In genomic region chr6:6565488-6565887, GRCh38 we compare ENCODE assay signal across 20 cellular contexts. TPM values are rescaled to one million over a fixed set of nuclear protein-coding genes. Genes with fewer than 3 reads are reported as not detected.
DNase-seq lines count a peak whose midpoint lies in the region; ATAC-seq, FAIRE-seq and TF ChIP-seq lines count a peak whose summit lies in the region.
"Had no signal": no experiment of that assay in that cellular context is flagged by ENCODE, and none has a peak within 500 bp of the region (broad histone marks: within the 10 kb centered on the region; RNA-seq: fewer than 3 reads in every experiment).

No MANE protein-coding gene starts in this region.

- no peaks in the 10 kb centered on the region for H3K9me3 ChIP-seq in pancreas
- H3K9me3 ChIP-seq: Caco-2, HAP-1 had no signal

- intact Hi-C loops in pancreas (cut with DNase I) = no loop called here

- no peak for FAIRE-seq in pancreas (lab: Jason Lieb, UNC)
- FAIRE-seq: G401.6, GM12891, H1 had no signal

- no peaks in the 10 kb centered on the region for H3K36me3 ChIP-seq in pancreas
- H3K36me3 ChIP-seq: BLaER1, HAP-1 had no signal

- TF ChIP-seq CTCF in pancreas (IDR thresholded peaks at IDR 0.05) = no peak

- WGBS in pancreas, 2 donors = 33 to 42% methylated on average over 3 of the region's 3 CpGs

- peaks cover 9 to 22% (median 11%) of the 10 kb centered on the region in 3 donors for H3K4me1 ChIP-seq in pancreas
- H3K4me1 ChIP-seq: BLaER1, Caco-2, HAP-1 had no signal

- no peaks in the 10 kb centered on the region for H3K27me3 ChIP-seq in pancreas
- H3K27me3 ChIP-seq: BLaER1 had no signal

- H3K4me3 ChIP-seq in pancreas = no peak overlapping the region
- H3K4me3 ChIP-seq: BLaER1, HAP-1 had no signal

- ATAC-seq in pancreas (peak; percentile 8 to 46 (median 42)), GM21390 (IDR thresholded peaks at IDR 0.05; ENCODE audit: unreplicated experiment) (no peak)

- DNase-seq in DMS 273 (lab: John Stamatoyannopoulos, UW; ENCODE audit: unreplicated experiment) (peak; percentile 69), DMS 273 treated with DMSO at 0.1 percent for 48 hours (lab: John Stamatoyannopoulos, UW) (no peak), NCI-H2029 (lab: John Stamatoyannopoulos, UW) (peak; percentile 54), RPMI8226 (peak; percentile 71), pancreas (peak in 1 of 6 donors; percentile 33), 8988T (no peak)
- no peak for DNase-seq in stimulated activated naive CD4-positive, alpha-beta T cell treated with Interleukin-2 at 50 U/mL for 16 hours (lab: John Stamatoyannopoulos, UW)
- DNase-seq: AML-193; Caco-2; CD8-positive, alpha-beta memory T cell; DMS79 treated with DMSO at 0.1 percent for 48 hours; EL had no signal

- H3K27ac ChIP-seq in pancreas = peak overlapping the region in 1 of 4 donors; percentile 52
- H3K27ac ChIP-seq: 22Rv1, BLaER1 had no signal

RNA-seq across cellular contexts. Expression of gene LY86, which starts 23.0 kb away (rescaled TPM):
- 1 to 10 TPM in 2 of 6 donors, under 1 TPM in 3, not detected in 1; 0.16 to 6.1 (median 0.87) TPM for total RNA-seq in pancreas
- under 1 TPM; 0.38 to 0.59 TPM for polyA plus RNA-seq in pancreas
- total RNA-seq: Caco-2, H1, HT-29 had no signal
- polyA plus RNA-seq: H1 had no signal

Comparison
In these comparisons a context has a peak if more than half of its experiments do, and no peak if none do; other contexts are left out.
1. DNase-seq: peak in DMS 273 (single experiment), NCI-H2029 (single experiment) and RPMI8226 (single experiment); none in DMS 273 treated with DMSO at 0.1 percent for 48 hours (single experiment), stimulated activated naive CD4-positive, alpha-beta T cell treated with Interleukin-2 at 50 U/mL for 16 hours (single experiment) and 8988T (single experiment).